In the genomic region with DNA sequence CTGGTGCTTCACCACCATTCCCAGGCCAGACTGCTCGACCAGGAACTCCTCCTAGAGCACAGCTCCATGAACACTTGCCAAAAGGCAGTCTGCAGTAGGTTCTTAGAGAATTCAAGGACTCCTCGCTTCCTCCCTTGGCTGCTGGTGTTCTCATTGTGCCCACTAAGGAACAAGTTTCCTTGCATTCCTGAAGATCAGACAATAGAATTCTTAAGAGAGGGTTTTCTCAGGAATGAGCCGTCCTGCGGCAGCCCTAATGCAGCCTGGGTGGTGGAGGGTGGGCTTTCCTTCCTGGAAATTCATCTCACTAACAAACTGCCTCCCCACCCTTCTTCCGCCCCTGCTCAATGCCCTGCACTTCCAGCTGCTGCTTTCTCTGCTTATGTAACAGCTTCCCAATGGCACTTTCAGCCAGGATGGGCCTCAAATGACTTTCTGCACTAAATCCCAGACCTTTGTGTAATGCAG, we compare ENCODE assay signal across 1 cellular context.
TF ChIP-seq lines count a peak whose summit lies in the region.

No MANE protein-coding gene starts in this region.

TF ChIP-seq in HepG2, 621 proteins besides CTCF, POLR2A, EP300 and RAD21 (continued from another document):
- TF ChIP-seq, protein P1, sequence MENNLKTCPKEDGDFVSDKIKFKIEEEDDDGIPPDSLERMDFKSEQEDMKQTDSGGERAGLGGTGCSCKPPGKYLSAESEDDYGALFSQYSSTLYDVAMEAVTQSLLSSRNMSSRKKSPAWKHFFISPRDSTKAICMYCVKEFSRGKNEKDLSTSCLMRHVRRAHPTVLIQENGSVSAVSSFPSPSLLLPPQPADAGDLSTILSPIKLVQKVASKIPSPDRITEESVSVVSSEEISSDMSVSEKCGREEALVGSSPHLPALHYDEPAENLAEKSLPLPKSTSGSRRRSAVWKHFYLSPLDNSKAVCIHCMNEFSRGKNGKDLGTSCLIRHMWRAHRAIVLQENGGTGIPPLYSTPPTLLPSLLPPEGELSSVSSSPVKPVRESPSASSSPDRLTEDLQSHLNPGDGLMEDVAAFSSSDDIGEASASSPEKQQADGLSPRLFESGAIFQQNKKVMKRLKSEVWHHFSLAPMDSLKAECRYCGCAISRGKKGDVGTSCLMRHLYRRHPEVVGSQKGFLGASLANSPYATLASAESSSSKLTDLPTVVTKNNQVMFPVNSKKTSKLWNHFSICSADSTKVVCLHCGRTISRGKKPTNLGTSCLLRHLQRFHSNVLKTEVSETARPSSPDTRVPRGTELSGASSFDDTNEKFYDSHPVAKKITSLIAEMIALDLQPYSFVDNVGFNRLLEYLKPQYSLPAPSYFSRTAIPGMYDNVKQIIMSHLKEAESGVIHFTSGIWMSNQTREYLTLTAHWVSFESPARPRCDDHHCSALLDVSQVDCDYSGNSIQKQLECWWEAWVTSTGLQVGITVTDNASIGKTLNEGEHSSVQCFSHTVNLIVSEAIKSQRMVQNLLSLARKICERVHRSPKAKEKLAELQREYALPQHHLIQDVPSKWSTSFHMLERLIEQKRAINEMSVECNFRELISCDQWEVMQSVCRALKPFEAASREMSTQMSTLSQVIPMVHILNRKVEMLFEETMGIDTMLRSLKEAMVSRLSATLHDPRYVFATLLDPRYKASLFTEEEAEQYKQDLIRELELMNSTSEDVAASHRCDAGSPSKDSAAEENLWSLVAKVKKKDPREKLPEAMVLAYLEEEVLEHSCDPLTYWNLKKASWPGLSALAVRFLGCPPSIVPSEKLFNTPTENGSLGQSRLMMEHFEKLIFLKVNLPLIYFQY (CRISPR knock-in tag; IDR thresholded peaks at IDR 0.05; ENCODE audit: borderline replicate concordance) = no peak
- TF ChIP-seq, protein P2, sequence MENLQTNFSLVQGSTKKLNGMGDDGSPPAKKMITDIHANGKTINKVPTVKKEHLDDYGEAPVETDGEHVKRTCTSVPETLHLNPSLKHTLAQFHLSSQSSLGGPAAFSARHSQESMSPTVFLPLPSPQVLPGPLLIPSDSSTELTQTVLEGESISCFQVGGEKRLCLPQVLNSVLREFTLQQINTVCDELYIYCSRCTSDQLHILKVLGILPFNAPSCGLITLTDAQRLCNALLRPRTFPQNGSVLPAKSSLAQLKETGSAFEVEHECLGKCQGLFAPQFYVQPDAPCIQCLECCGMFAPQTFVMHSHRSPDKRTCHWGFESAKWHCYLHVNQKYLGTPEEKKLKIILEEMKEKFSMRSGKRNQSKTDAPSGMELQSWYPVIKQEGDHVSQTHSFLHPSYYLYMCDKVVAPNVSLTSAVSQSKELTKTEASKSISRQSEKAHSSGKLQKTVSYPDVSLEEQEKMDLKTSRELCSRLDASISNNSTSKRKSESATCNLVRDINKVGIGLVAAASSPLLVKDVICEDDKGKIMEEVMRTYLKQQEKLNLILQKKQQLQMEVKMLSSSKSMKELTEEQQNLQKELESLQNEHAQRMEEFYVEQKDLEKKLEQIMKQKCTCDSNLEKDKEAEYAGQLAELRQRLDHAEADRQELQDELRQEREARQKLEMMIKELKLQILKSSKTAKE (CRISPR knock-in tag; IDR thresholded peaks at IDR 0.05; ENCODE audit: borderline replicate concordance) = no peak
- TF ChIP-seq ZNF510 (CRISPR knock-in tag; IDR thresholded peaks at IDR 0.05; ENCODE audit: low read depth) (no peak), FOSL1 (CRISPR knock-in tag; IDR thresholded peaks at IDR 0.05; ENCODE audit: borderline replicate concordance) (no peak), ZNF672 (CRISPR knock-in tag; IDR thresholded peaks at IDR 0.05) (no peak), ZNF256 (CRISPR knock-in tag; conservative IDR thresholded peaks at IDR 0.05) (no peak), PBX3 (CRISPR knock-in tag; IDR thresholded peaks at IDR 0.05; ENCODE audit: borderline replicate concordance) (no peak), ZNF335 (CRISPR knock-in tag; IDR thresholded peaks at IDR 0.05) (no peak), FOXA3 (CRISPR knock-in tag; IDR thresholded peaks at IDR 0.05) (no peak), ZNF749 (CRISPR knock-in tag; IDR thresholded peaks at IDR 0.05; ENCODE audit: borderline replicate concordance) (no peak), ZMYM3 (CRISPR knock-in tag; IDR thresholded peaks at IDR 0.05) (no peak), TFDP2 (CRISPR knock-in tag; IDR thresholded peaks at IDR 0.05) (no peak), ZNF883 (CRISPR knock-in tag; IDR thresholded peaks at IDR 0.05; ENCODE audit: not compliant biosample characterization) (no peak), RNF2 (conservative IDR thresholded peaks at IDR 0.05; ENCODE audit: low read depth) (no peak)
- TF ChIP-seq, protein P3, sequence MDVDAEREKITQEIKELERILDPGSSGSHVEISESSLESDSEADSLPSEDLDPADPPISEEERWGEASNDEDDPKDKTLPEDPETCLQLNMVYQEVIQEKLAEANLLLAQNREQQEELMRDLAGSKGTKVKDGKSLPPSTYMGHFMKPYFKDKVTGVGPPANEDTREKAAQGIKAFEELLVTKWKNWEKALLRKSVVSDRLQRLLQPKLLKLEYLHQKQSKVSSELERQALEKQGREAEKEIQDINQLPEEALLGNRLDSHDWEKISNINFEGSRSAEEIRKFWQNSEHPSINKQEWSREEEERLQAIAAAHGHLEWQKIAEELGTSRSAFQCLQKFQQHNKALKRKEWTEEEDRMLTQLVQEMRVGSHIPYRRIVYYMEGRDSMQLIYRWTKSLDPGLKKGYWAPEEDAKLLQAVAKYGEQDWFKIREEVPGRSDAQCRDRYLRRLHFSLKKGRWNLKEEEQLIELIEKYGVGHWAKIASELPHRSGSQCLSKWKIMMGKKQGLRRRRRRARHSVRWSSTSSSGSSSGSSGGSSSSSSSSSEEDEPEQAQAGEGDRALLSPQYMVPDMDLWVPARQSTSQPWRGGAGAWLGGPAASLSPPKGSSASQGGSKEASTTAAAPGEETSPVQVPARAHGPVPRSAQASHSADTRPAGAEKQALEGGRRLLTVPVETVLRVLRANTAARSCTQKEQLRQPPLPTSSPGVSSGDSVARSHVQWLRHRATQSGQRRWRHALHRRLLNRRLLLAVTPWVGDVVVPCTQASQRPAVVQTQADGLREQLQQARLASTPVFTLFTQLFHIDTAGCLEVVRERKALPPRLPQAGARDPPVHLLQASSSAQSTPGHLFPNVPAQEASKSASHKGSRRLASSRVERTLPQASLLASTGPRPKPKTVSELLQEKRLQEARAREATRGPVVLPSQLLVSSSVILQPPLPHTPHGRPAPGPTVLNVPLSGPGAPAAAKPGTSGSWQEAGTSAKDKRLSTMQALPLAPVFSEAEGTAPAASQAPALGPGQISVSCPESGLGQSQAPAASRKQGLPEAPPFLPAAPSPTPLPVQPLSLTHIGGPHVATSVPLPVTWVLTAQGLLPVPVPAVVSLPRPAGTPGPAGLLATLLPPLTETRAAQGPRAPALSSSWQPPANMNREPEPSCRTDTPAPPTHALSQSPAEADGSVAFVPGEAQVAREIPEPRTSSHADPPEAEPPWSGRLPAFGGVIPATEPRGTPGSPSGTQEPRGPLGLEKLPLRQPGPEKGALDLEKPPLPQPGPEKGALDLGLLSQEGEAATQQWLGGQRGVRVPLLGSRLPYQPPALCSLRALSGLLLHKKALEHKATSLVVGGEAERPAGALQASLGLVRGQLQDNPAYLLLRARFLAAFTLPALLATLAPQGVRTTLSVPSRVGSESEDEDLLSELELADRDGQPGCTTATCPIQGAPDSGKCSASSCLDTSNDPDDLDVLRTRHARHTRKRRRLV (CRISPR knock-in tag; IDR thresholded peaks at IDR 0.05) = no peak
- TF ChIP-seq, protein P4, sequence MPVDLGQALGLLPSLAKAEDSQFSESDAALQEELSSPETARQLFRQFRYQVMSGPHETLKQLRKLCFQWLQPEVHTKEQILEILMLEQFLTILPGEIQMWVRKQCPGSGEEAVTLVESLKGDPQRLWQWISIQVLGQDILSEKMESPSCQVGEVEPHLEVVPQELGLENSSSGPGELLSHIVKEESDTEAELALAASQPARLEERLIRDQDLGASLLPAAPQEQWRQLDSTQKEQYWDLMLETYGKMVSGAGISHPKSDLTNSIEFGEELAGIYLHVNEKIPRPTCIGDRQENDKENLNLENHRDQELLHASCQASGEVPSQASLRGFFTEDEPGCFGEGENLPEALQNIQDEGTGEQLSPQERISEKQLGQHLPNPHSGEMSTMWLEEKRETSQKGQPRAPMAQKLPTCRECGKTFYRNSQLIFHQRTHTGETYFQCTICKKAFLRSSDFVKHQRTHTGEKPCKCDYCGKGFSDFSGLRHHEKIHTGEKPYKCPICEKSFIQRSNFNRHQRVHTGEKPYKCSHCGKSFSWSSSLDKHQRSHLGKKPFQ (CRISPR knock-in tag; IDR thresholded peaks at IDR 0.05; ENCODE audit: insufficient replicate concordance) = no peak
- TF ChIP-seq, protein P5, sequence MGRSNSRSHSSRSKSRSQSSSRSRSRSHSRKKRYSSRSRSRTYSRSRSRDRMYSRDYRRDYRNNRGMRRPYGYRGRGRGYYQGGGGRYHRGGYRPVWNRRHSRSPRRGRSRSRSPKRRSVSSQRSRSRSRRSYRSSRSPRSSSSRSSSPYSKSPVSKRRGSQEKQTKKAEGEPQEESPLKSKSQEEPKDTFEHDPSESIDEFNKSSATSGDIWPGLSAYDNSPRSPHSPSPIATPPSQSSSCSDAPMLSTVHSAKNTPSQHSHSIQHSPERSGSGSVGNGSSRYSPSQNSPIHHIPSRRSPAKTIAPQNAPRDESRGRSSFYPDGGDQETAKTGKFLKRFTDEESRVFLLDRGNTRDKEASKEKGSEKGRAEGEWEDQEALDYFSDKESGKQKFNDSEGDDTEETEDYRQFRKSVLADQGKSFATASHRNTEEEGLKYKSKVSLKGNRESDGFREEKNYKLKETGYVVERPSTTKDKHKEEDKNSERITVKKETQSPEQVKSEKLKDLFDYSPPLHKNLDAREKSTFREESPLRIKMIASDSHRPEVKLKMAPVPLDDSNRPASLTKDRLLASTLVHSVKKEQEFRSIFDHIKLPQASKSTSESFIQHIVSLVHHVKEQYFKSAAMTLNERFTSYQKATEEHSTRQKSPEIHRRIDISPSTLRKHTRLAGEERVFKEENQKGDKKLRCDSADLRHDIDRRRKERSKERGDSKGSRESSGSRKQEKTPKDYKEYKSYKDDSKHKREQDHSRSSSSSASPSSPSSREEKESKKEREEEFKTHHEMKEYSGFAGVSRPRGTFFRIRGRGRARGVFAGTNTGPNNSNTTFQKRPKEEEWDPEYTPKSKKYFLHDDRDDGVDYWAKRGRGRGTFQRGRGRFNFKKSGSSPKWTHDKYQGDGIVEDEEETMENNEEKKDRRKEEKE (IDR thresholded peaks at IDR 0.05) = no peak
TF ChIP-seq in HepG2: peak in this region for 0.
